In genomic region chr1:171468120-171468790, GRCh38 we compare ENCODE assay signal across 9 cellular contexts. TPM values are rescaled to one million over a fixed set of nuclear protein-coding genes. Genes with fewer than 3 reads are reported as not detected.
A peak's percentile ranks its signal among the peaks of the same experiment; 100 is the strongest.
DNase-seq lines count a peak whose midpoint lies in the region; ATAC-seq and TF ChIP-seq lines count a peak whose summit lies in the region.
"Had no signal": no experiment of that assay in that cellular context is flagged by ENCODE, and none has a peak within 500 bp of the region (broad histone marks: within the 10 kb centered on the region; RNA-seq: fewer than 3 reads in every experiment).

No MANE protein-coding gene starts in this region.

- H3K27ac Mint-ChIP-seq in osteocyte (ENCODE audit: unreplicated experiment) = no peak overlapping the region
- H3K27ac Mint-ChIP-seq: naive thymus-derived CD8-positive, alpha-beta T cell had no signal

- no peaks in the 10 kb centered on the region for H3K36me3 Mint-ChIP-seq in osteocyte (ENCODE audit: unreplicated experiment)
- H3K36me3 Mint-ChIP-seq: naive thymus-derived CD8-positive, alpha-beta T cell had no signal

- H3K4me3 ChIP-seq in lung (no peak overlapping the region), lower leg skin (ENCODE audit: low read depth, poor library complexity, severe bottlenecking) (no peak overlapping the region)

- TF ChIP-seq CTCF in lung (IDR thresholded peaks at IDR 0.05; ENCODE audit: control extremely low read depth, extremely low read depth) = no peak
- TF ChIP-seq CTCF in lower leg skin (IDR thresholded peaks at IDR 0.05) = no peak
- no peak for TF ChIP-seq CTCF in osteocyte (IDR thresholded peaks at IDR 0.05)

- TF ChIP-seq POLR2A in lower leg skin (IDR thresholded peaks at IDR 0.05) = no peak

- H3K27me3 Mint-ChIP-seq in osteocyte (ENCODE audit: unreplicated experiment) = no peaks in the 10 kb centered on the region

- WGBS in lung, 2 donors = 74 to 91% methylated on average over 4 of the region's 4 CpGs
- WGBS in lower leg skin, 2 donors = 63 to 69% methylated on average over 4 of the region's 4 CpGs

- H3K4me1 ChIP-seq in lung (ENCODE audit: control insufficient read depth in 2 of 2, insufficient read depth in 2 of 2, low read length in 2 of 2) = peaks cover 0 to 2% of the 10 kb centered on the region in 2 donors

- H3K27ac ChIP-seq in lung (ENCODE audit: low read depth in 1 of 2, low read length in 1 of 2) = peak overlapping the region in 1 of 2 donors; percentile 13

- H3K4me3 Mint-ChIP-seq in osteocyte (ENCODE audit: unreplicated experiment) = no peak overlapping the region
- H3K4me3 Mint-ChIP-seq: naive thymus-derived CD8-positive, alpha-beta T cell had no signal

- no peaks in the 10 kb centered on the region for H3K36me3 ChIP-seq in lung (ENCODE audit: control insufficient read depth in 2 of 2, insufficient read depth in 2 of 2, low read length in 2 of 2)

- no peaks in the 10 kb centered on the region for H3K9me3 ChIP-seq in lung (ENCODE audit: control insufficient read depth in 2 of 2, insufficient read depth in 1 of 2, low read length in 1 of 2)

- peak; percentile 58 for DNase-seq in RKO (ENCODE audit: low spot score)
- DNase-seq in lung (ENCODE audit: low spot score) = no peak
- DNase-seq in NCI-H2081 (lab: John Stamatoyannopoulos, UW) = no peak
- DNase-seq in lower leg skin (ENCODE audit: low spot score in 2 of 2) = no peak
- DNase-seq in osteocyte (ENCODE audit: extremely low spot score, unreplicated experiment) = no peak
- no peak for DNase-seq in posterior vena cava (ENCODE audit: low spot score)
- DNase-seq: naive thymus-derived CD8-positive, alpha-beta T cell had no signal

- ATAC-seq in GM18511 (IDR thresholded peaks at IDR 0.05; ENCODE audit: unreplicated experiment) (peak; percentile 68), HG02623 (IDR thresholded peaks at IDR 0.05; ENCODE audit: unreplicated experiment) (peak; percentile 77), lung (ENCODE audit: insufficient read depth, low FRiP score) (peak; percentile 19)
- ATAC-seq: naive thymus-derived CD8-positive, alpha-beta T cell had no signal

- no peaks in the 10 kb centered on the region for H3K27me3 ChIP-seq in lung (ENCODE audit: control insufficient read depth, insufficient read depth)

- peaks cover 5% of the 10 kb centered on the region for H3K4me1 Mint-ChIP-seq in osteocyte (ENCODE audit: unreplicated experiment)
- H3K4me1 Mint-ChIP-seq: naive thymus-derived CD8-positive, alpha-beta T cell had no signal

- H3K9me3 Mint-ChIP-seq in osteocyte (ENCODE audit: unreplicated experiment) = no peaks in the 10 kb centered on the region
- H3K9me3 Mint-ChIP-seq: naive thymus-derived CD8-positive, alpha-beta T cell had no signal

- intact Hi-C loops in lower leg skin (cut with DNase I; ENCODE audit: low total_unique reads) = no loop called here
- intact Hi-C loops in posterior vena cava (cut with DNase I) = no loop called here

RNA-seq across cellular contexts. Expression of gene PRRC2C, which starts 17.1 kb away (rescaled TPM):
- 100 to 1,000 TPM; 120 to 121 TPM for total RNA-seq in lung
- 10 to 100 TPM; 35.1 to 41.2 TPM for polyA plus RNA-seq in lung
- 10 to 100 TPM; 68.6 to 93.4 (median 83.1) TPM for total RNA-seq in lower leg skin
- 152 and 179 TPM in 2 replicates for total RNA-seq in osteocyte
- total RNA-seq in posterior vena cava = 100 to 1,000 TPM; 116 to 145 TPM

Comparison
In these comparisons a context has a peak if more than half of its experiments do, and no peak if none do; other contexts are left out.
1. ATAC-seq: peak in every context shown above with its lines; median percentile 77 in HG02623; 68 in GM18511; 19 in lung.